1 cellular context compared by ENCODE assay signal in genomic region chr3:192869131-192870027, GRCh38.
TF ChIP-seq lines count a peak whose summit lies in the region.

No MANE protein-coding gene starts in this region.

TF ChIP-seq in IMR-90, 13 proteins besides CTCF, POLR2A, EP300 and RAD21 (continued from another document):
- no peak for TF ChIP-seq FOS (IDR thresholded peaks at IDR 0.05; ENCODE audit: low read depth, low read length)
